ENCODE assay signal across 1 cellular context in genomic region chr7:44541876-44542610, GRCh38.
TF ChIP-seq lines count a peak whose summit lies in the region.

No MANE protein-coding gene starts in this region.

TF ChIP-seq in HepG2, 621 proteins besides CTCF, POLR2A, EP300 and RAD21 (continued from another document and continues in another):
- TF ChIP-seq PATZ1 (CRISPR knock-in tag; IDR thresholded peaks at IDR 0.05) (peak; percentile 86), ZNF430 (CRISPR knock-in tag; IDR thresholded peaks at IDR 0.05) (no peak), DPF2 (CRISPR knock-in tag; IDR thresholded peaks at IDR 0.05; ENCODE audit: borderline replicate concordance, low read depth) (no peak), ZNF382 (CRISPR knock-in tag; IDR thresholded peaks at IDR 0.05; ENCODE audit: borderline replicate concordance) (no peak), REPIN1 (CRISPR knock-in tag; IDR thresholded peaks at IDR 0.05; ENCODE audit: borderline replicate concordance, low read depth) (no peak), IKZF5 (CRISPR knock-in tag; IDR thresholded peaks at IDR 0.05) (no peak), ZNF234 (CRISPR knock-in tag; conservative IDR thresholded peaks at IDR 0.05) (no peak), XRCC5 (optimal IDR thresholded peaks at IDR 0.05; ENCODE audit: low read length) (peak; percentile 13), TMF1 (CRISPR knock-in tag; IDR thresholded peaks at IDR 0.05; ENCODE audit: low read depth) (0 out of 2 replicates have a peak, but pooled peaks have one; percentile 14), ZNF609 (CRISPR knock-in tag; IDR thresholded peaks at IDR 0.05; ENCODE audit: borderline replicate concordance) (0 out of 2 replicates have a peak, but pooled peaks have one; percentile 30), ZBTB20 (CRISPR knock-in tag; IDR thresholded peaks at IDR 0.05; ENCODE audit: borderline replicate concordance, low read depth) (no peak), STAG1 (CRISPR knock-in tag; IDR thresholded peaks at IDR 0.05) (0 out of 2 replicates have a peak, but pooled peaks have one; percentile 11), AHDC1 (CRISPR knock-in tag; IDR thresholded peaks at IDR 0.05; ENCODE audit: borderline replicate concordance) (no peak), ZNF652 (CRISPR knock-in tag; IDR thresholded peaks at IDR 0.05; ENCODE audit: borderline replicate concordance, low read depth) (no peak), ZMYM4 (CRISPR knock-in tag; IDR thresholded peaks at IDR 0.05) (no peak), PHB2 (IDR thresholded peaks at IDR 0.05; ENCODE audit: partially characterized antibody) (no peak), ZNF136 (CRISPR knock-in tag; IDR thresholded peaks at IDR 0.05; ENCODE audit: low read depth) (no peak), TFAP4 (IDR thresholded peaks at IDR 0.05; ENCODE audit: borderline replicate concordance, low read depth) (peak; percentile 45; the same call in 1 of the 2 replicates), FOXM1 (CRISPR knock-in tag; IDR thresholded peaks at IDR 0.05) (no peak), FOXO1 (CRISPR knock-in tag; IDR thresholded peaks at IDR 0.05) (no peak), SNAPC5 (CRISPR knock-in tag; IDR thresholded peaks at IDR 0.05; ENCODE audit: borderline replicate concordance) (no peak), ZBTB37 (CRISPR knock-in tag; IDR thresholded peaks at IDR 0.05) (peak; percentile 63; the same call in 1 of the 2 replicates), ZNF232 (CRISPR knock-in tag; IDR thresholded peaks at IDR 0.05; ENCODE audit: borderline replicate concordance) (no peak), HNF4G (IDR thresholded peaks at IDR 0.05; ENCODE audit: borderline replicate concordance, low read depth, low read length) (peak; percentile 65; the same call in 1 of the 2 replicates), HNF4G (CRISPR knock-in tag; IDR thresholded peaks at IDR 0.05; ENCODE audit: borderline replicate concordance, low read depth) (no peak), MLX (CRISPR knock-in tag; IDR thresholded peaks at IDR 0.05) (no peak), FOXA3 (CRISPR knock-in tag; IDR thresholded peaks at IDR 0.05) (no peak), HOXA7 (CRISPR knock-in tag; IDR thresholded peaks at IDR 0.05) (no peak), E2F2 (CRISPR knock-in tag; IDR thresholded peaks at IDR 0.05; ENCODE audit: borderline replicate concordance) (no peak), ZNF12 (CRISPR knock-in tag; IDR thresholded peaks at IDR 0.05) (no peak), BORCS8-MEF2B (CRISPR knock-in tag; IDR thresholded peaks at IDR 0.05) (0 out of 2 replicates have a peak, but pooled peaks have one; percentile 9), ZNF891 (CRISPR knock-in tag; IDR thresholded peaks at IDR 0.05) (peak; percentile 15; the same call in 1 of the 2 replicates), TRIM22 (IDR thresholded peaks at IDR 0.05) (no peak), SIX4 (CRISPR knock-in tag; IDR thresholded peaks at IDR 0.05) (no peak), E2F1 (CRISPR knock-in tag; IDR thresholded peaks at IDR 0.05) (0 out of 2 replicates have a peak, but pooled peaks have one; percentile 3), ZNF737 (CRISPR knock-in tag; IDR thresholded peaks at IDR 0.05; ENCODE audit: borderline replicate concordance) (0 out of 2 replicates have a peak, but pooled peaks have one; percentile 27)
